In the genomic region with DNA sequence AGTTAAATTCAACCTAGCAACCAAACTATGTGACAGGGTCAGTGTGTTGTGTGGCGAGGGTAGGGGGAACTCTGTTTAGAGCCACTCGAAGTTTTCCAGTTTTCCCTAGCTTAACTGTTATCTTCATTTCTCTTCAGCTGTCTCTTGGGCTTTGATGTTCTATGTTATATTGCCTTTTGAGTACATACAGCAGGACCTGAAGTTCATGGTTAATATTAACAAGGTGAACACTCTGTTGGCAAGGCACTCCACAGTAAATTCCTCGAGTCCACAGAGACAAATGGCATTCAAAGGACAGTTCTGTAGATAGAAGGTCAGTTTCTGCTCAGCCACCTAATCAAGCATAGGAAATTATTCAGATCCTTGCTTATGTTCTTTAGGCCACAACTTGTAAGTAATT, we compare ENCODE assay signal across 27 cellular contexts.
DNase-seq lines count a peak whose midpoint lies in the region; ATAC-seq, FAIRE-seq and TF ChIP-seq lines count a peak whose summit lies in the region.
"Had no signal": no experiment of that assay in that cellular context is flagged by ENCODE, and none has a peak within 500 bp of the region (broad histone marks: within the 10 kb centered on the region; RNA-seq: fewer than 3 reads in every experiment).

No MANE protein-coding gene starts in this region.

- H3K36me3 ChIP-seq in hepatocyte (replicated peaks; ENCODE audit: insufficient read depth, low read depth), result no peaks in the 10 kb centered on the region
- H3K36me3 ChIP-seq: BE2C, spleen had no signal

- no peak overlapping the region for H2AFZ ChIP-seq in hepatocyte

- DNase-seq in A549 (ENCODE audit: low read depth in 1 of 2, low spot score in 1 of 2) (no peak), RCC 7860 (ENCODE audit: low spot score) (peak; percentile 18), hepatocyte (ENCODE audit: low spot score) (peak; percentile 45), mucosa of gallbladder (ENCODE audit: low spot score) (peak; percentile 20), NCI-H1694 treated with DMSO at 0.1 percent for 48 hours (lab: John Stamatoyannopoulos, UW) (no peak), SIG-M5 (lab: John Stamatoyannopoulos, UW) (no peak), middle frontal gyrus (ENCODE audit: extremely low spot score, low spot score) (no peak)
- DNase-seq in stimulated activated naive CD4-positive, alpha-beta T cell treated with Interleukin-2 at 50 U/mL for 16 hours (lab: John Stamatoyannopoulos, UW), result no peak
- DNase-seq: activated CD4-positive, alpha-beta T cell treated with anti-CD3 and anti-CD28 coated beads, Interleukin-2, amount 50 U/mL, for 1 hour; activated CD8-positive, alpha-beta memory T cell treated with anti-CD3 and anti-CD28 coated beads, Interleukin-2, amount 10 ng/mL, durations not matched to agents 7 days and 5 days; activated naive CD4-positive, alpha-beta T cell; activated T-cell treated with anti-CD3 and anti-CD28 coated beads, Interleukin-2, amount 50 U/mL, for 72 hours; BE2C; CD8-positive, alpha-beta memory T cell; naive thymus-derived CD4-positive, alpha-beta T cell; NCI-H1092; NCI-H187 treated with DMSO at 0.1 percent for 48 hours; NCI-H524 treated with DMSO at 0.1 percent for 48 hours; NK-92 treated with Interleukin-12 subunit alpha and Interleukin-12 subunit beta, amount 100 ng/mL, for 24 hours; PC-3; retina; SHP77 treated with DMSO at 0.1 percent for 48 hours; spleen had no signal

- H4K20me1 ChIP-seq in hepatocyte (ENCODE audit: insufficient read depth, poor library complexity, severe bottlenecking), result no peaks in the 10 kb centered on the region

- H3K27ac ChIP-seq in A549, result no peak overlapping the region
- H3K27ac ChIP-seq in hepatocyte, result peak overlapping the region; percentile 17

- TF ChIP-seq POLR2A in A549 (IDR thresholded peaks at IDR 0.05; ENCODE audit: low read length), result no peak

- H3K9me3 ChIP-seq in A549, result no peaks in the 10 kb centered on the region
- H3K9me3 ChIP-seq in hepatocyte (ENCODE audit: low read depth), result no peaks in the 10 kb centered on the region
- H3K9me3 ChIP-seq: BE2C, spleen had no signal

- H3K9me2 ChIP-seq in hepatocyte (replicated peaks; ENCODE audit: insufficient read depth), result no peaks in the 10 kb centered on the region

- H3K79me2 ChIP-seq in hepatocyte, result no peaks in the 10 kb centered on the region

- WGBS in A549 (ENCODE audit: missing lambda C conversion rate), result 34% methylated on average over 3 of the region's 3 CpGs
- 24% methylated on average over 3 of the region's 3 CpGs for WGBS in hepatocyte (ENCODE audit: low lambda C conversion rate, missing lambda C conversion rate)

- CTCF ChIA-PET in A549 (lab: Yijun Ruan, JAX), result no interaction called here

- no peak for TF ChIP-seq EP300 in A549 (IDR thresholded peaks at IDR 0.05)

- H3K4me1 ChIP-seq in A549 (peaks cover 22% of the 10 kb centered on the region), hepatocyte (ENCODE audit: insufficient read depth) (peaks cover 41% of the 10 kb centered on the region)

- H3K4me2 ChIP-seq in A549 (0 out of 3 replicates have a peak overlapping the region, but pooled peaks have one; percentile 1), hepatocyte (peak overlapping the region; percentile 51)

- TF ChIP-seq CTCF in A549 (IDR thresholded peaks at IDR 0.05) (no peak), hepatocyte (IDR thresholded peaks at IDR 0.05; ENCODE audit: poor library complexity) (no peak)

- no peak overlapping the region for H3K4me3 ChIP-seq in A549
- H3K4me3 ChIP-seq in hepatocyte, result no peak overlapping the region
- H3K4me3 ChIP-seq: spleen had no signal

- TF ChIP-seq RAD21 in A549 (conservative IDR thresholded peaks at IDR 0.05 in 1 of 2, IDR thresholded peaks at IDR 0.05 in 1 of 2), result no peak

- no peak for ATAC-seq in A549
- ATAC-seq: activated CD8-positive, alpha-beta memory T cell treated with anti-CD3 and anti-CD28 coated beads, Interleukin-2, amount 10 ng/mL, durations not matched to agents 7 days and 5 days; activated T-cell treated with anti-CD3 and anti-CD28 coated beads, Interleukin-2, amount 50 U/mL, for 72 hours; naive thymus-derived CD4-positive, alpha-beta T cell; PC-3; WTC11 had no signal

- POLR2A ChIA-PET in A549 (lab: Yijun Ruan, JAX), result no interaction called here

- no peak for FAIRE-seq in A549 (lab: Jason Lieb, UNC)
- peak; percentile 79 for FAIRE-seq in RCC 7860 (lab: Jason Lieb, UNC)
- FAIRE-seq: bronchial epithelial cell, frontal cortex, H1 had no signal

- H3K27me3 ChIP-seq in hepatocyte, result no peaks in the 10 kb centered on the region
- H3K27me3 ChIP-seq: BE2C, spleen had no signal

TF ChIP-seq in A549, 52 proteins besides CTCF, POLR2A, EP300 and RAD21:
- TF ChIP-seq BCL3 (IDR thresholded peaks at IDR 0.05), result no peak
- no peak for TF ChIP-seq RCOR1 (IDR thresholded peaks at IDR 0.05; ENCODE audit: low read depth, low read length)
- TF ChIP-seq FOSB (CRISPR knock-in tag; IDR thresholded peaks at IDR 0.05), result no peak

Comparison
In these comparisons a context has a peak if more than half of its experiments do, and no peak if none do; other contexts are left out.
1. DNase-seq: peak in RCC 7860 (single experiment), hepatocyte (single experiment) and mucosa of gallbladder (single experiment); none in A549 (0 of 2), NCI-H1694 treated with DMSO at 0.1 percent for 48 hours (single experiment), stimulated activated naive CD4-positive, alpha-beta T cell treated with Interleukin-2 at 50 U/mL for 16 hours (single experiment), SIG-M5 (single experiment) and middle frontal gyrus (single experiment).